8 cellular contexts compared by ENCODE assay signal in genomic region chr2:231199219-231199618, GRCh38. TPM values are rescaled to one million over a fixed set of nuclear protein-coding genes. Genes with fewer than 3 reads are reported as not detected.
DNase-seq lines count a peak whose midpoint lies in the region; ATAC-seq, FAIRE-seq and TF ChIP-seq lines count a peak whose summit lies in the region.

No MANE protein-coding gene starts in this region.

- H3K14ac ChIP-seq in H1 (ENCODE audit: insufficient read length) = no peak overlapping the region

- H3K56ac ChIP-seq in H1 (replicated peaks; ENCODE audit: insufficient read length, low read depth, low read length) = no peak overlapping the region

- H2BK20ac ChIP-seq in H1 (ENCODE audit: low read length) = no peak overlapping the region

- H3K4me3 ChIP-seq in CD8-positive, alpha-beta T cell (ENCODE audit: low read depth, low read length) = peak overlapping the region; percentile 98
- H3K4me3 ChIP-seq in H1 (ENCODE audit: extremely low read depth in 1 of 4, insufficient read depth in 2 of 4, low read depth in 3 of 4, low read length in 4 of 4) = peak overlapping the region; percentile 79 to 91 (median 88)
- peak overlapping the region; percentile 80 for H3K4me3 ChIP-seq in neuron (ENCODE audit: low read length)

- FAIRE-seq in H1 (lab: Jason Lieb, UNC) = no peak

- TF ChIP-seq EP300 in H1 (IDR thresholded peaks at IDR 0.05; ENCODE audit: borderline replicate concordance in 1 of 2, low read depth in 2 of 2, low read length in 2 of 2) = no peak

- H3K4me1 ChIP-seq in CD8-positive, alpha-beta T cell (ENCODE audit: insufficient read depth, low read length) = peaks cover 9% of the 10 kb centered on the region
- peaks cover 0 to 5% (median 2%) of the 10 kb centered on the region in 4 experiments; a peak in 3 of 7 replicates for H3K4me1 ChIP-seq in H1 (replicated peaks in 1 of 4; ENCODE audit: control insufficient read depth in 3 of 4, insufficient read depth in 4 of 4, low read length in 3 of 4)
- peaks cover 5% of the 10 kb centered on the region for H3K4me1 ChIP-seq in neuron (ENCODE audit: insufficient read depth, low read length)

- H4K8ac ChIP-seq in H1 (ENCODE audit: extremely low read depth, insufficient read depth, low read length) = no peak overlapping the region

- H3K4me2 ChIP-seq in H1 (ENCODE audit: insufficient read depth in 1 of 2, low read depth in 2 of 2, low read length in 2 of 2) = peak overlapping the region; percentile 80 to 88

- no peak overlapping the region for H3K27ac ChIP-seq in CD8-positive, alpha-beta T cell (ENCODE audit: low read depth, low read length)
- no peak overlapping the region for H3K27ac ChIP-seq in H1 (ENCODE audit: low read depth, low read length)

- H3K18ac ChIP-seq in H1 (ENCODE audit: extremely low read depth, low read length) = no peak overlapping the region; the same call in 1 of the 2 replicates

- H2AK5ac ChIP-seq in H1 (ENCODE audit: low read depth, low read length) = no peak overlapping the region

- no peaks in the 10 kb centered on the region for H3K9me3 Mint-ChIP-seq in CD8-positive, alpha-beta T cell

- no peak for DNase-seq in CD8-positive, alpha-beta T cell
- DNase-seq in NCI-H226 = peak; percentile 19
- DNase-seq in H1 (ENCODE audit: low read depth in 1 of 2, low spot score in 2 of 2) = no peak
- no peak for DNase-seq in sciatic nerve (ENCODE audit: low spot score)
- DNase-seq in Ammon's horn (ENCODE audit: low spot score) = no peak
- DNase-seq in UCSD-AML1 (lab: John Stamatoyannopoulos, UW; ENCODE audit: unreplicated experiment) = no peak
- no peak for DNase-seq in GDM1 (lab: John Stamatoyannopoulos, UW)

- peak overlapping the region in 3 of 4 experiments; percentile 42 to 62 (median 45); a peak in 6 of 7 replicates for H3K9ac ChIP-seq in H1 (replicated peaks in 1 of 4; ENCODE audit: extremely low read depth in 1 of 4, low read depth in 3 of 4, low read length in 3 of 4)

- peaks cover 0 to 9% of the 10 kb centered on the region in 2 experiments; a peak in 2 of 4 replicates for H3K79me2 ChIP-seq in H1 (ENCODE audit: control insufficient read depth in 1 of 2, insufficient read depth in 2 of 2, low read length in 2 of 2)

- peaks cover 5% of the 10 kb centered on the region for H3K23me2 ChIP-seq in H1 (ENCODE audit: low read depth, low read length)

- TF ChIP-seq POLR2A in H1 (IDR thresholded peaks at IDR 0.05; ENCODE audit: control extremely low read depth in 1 of 2, low read depth in 2 of 2, low read length in 2 of 2) = no peak

- no peak overlapping the region for H3K4ac ChIP-seq in H1 (replicated peaks; ENCODE audit: insufficient read length, low read depth, low read length)

- no peaks in the 10 kb centered on the region for H3K27me3 Mint-ChIP-seq in CD8-positive, alpha-beta T cell (ENCODE audit: low read depth)

- no peak overlapping the region for H3K23ac ChIP-seq in H1 (ENCODE audit: insufficient read length)

- no peaks in the 10 kb centered on the region for H4K20me1 ChIP-seq in H1 (replicated peaks in 1 of 2; ENCODE audit: control insufficient read depth in 1 of 2, insufficient read depth in 2 of 2, low read length in 2 of 2)

- peak overlapping the region; percentile 69; the same call in 1 of the 2 replicates for H2AFZ ChIP-seq in H1 (ENCODE audit: low read length)
- peak overlapping the region; percentile 60 for H2AFZ ChIP-seq in neuron (ENCODE audit: low read depth, low read length)

- H2BK15ac ChIP-seq in H1 (ENCODE audit: low read length) = no peak overlapping the region

- peaks cover 9% of the 10 kb centered on the region; the same call in 1 of the 2 replicates for H3K79me1 ChIP-seq in H1 (ENCODE audit: low read depth, low read length)

- H3K27ac Mint-ChIP-seq in CD8-positive, alpha-beta T cell = peak overlapping the region; percentile 49

- peak overlapping the region; percentile 84 for H3K4me3 Mint-ChIP-seq in CD8-positive, alpha-beta T cell

- no peak overlapping the region for H2BK120ac ChIP-seq in H1 (replicated peaks; ENCODE audit: low read depth, low read length)

- POLR2A ChIA-PET in CD8-positive, alpha-beta T cell (lab: Charles Lee) = no interaction called here
- POLR2A ChIA-PET in H1 (lab: Charles Lee; ENCODE audit: partially characterized antibody) = interaction anchor here (0.6 to 1.6 kb wide), 6 partner anchors 23 to 265 kb away, joined by 3 to 5 read pairs (median 4); partner anchors contain the start of gene NCL

- H2BK12ac ChIP-seq in H1 (ENCODE audit: low read depth, low read length) = no peak overlapping the region

- no peaks in the 10 kb centered on the region for H3K27me3 ChIP-seq in CD8-positive, alpha-beta T cell (ENCODE audit: insufficient read depth, low read length)
- no peaks in the 10 kb centered on the region for H3K27me3 ChIP-seq in H1 (replicated peaks in 1 of 4; ENCODE audit: control insufficient read depth in 3 of 4, extremely low read depth in 1 of 4, insufficient read depth in 3 of 4, low read length in 3 of 4)
- no peaks in the 10 kb centered on the region for H3K27me3 ChIP-seq in neuron (ENCODE audit: insufficient read depth, low read length)

- peaks cover 2% of the 10 kb centered on the region for H3K36me3 Mint-ChIP-seq in CD8-positive, alpha-beta T cell

- no peaks in the 10 kb centered on the region for H3K36me3 ChIP-seq in CD8-positive, alpha-beta T cell (ENCODE audit: insufficient read depth, low read length)
- H3K36me3 ChIP-seq in H1 (ENCODE audit: control insufficient read depth in 2 of 4, insufficient read depth in 4 of 4, low read length in 3 of 4) (peaks cover 0 to 4% (median 0%) of the 10 kb centered on the region in 4 experiments; a peak in 2 of 8 replicates), neuron (ENCODE audit: insufficient read depth, low read length) (peaks cover 8% of the 10 kb centered on the region)

- TF ChIP-seq RAD21 in H1 (IDR thresholded peaks at IDR 0.05 in 1 of 2, conservative IDR thresholded peaks at IDR 0.05 in 1 of 2; ENCODE audit: low read depth in 2 of 2, low read length in 2 of 2) = no peak

- no peak overlapping the region for H4K91ac ChIP-seq in H1 (replicated peaks; ENCODE audit: insufficient read length, low read length)

- no peak for TF ChIP-seq CTCF in CD8-positive, alpha-beta T cell (IDR thresholded peaks at IDR 0.05)
- no peak for TF ChIP-seq CTCF in H1 (IDR thresholded peaks at IDR 0.05; ENCODE audit: control extremely low read depth in 1 of 3, insufficient read depth in 1 of 3, low read depth in 1 of 3, low read length in 3 of 3)

- ATAC-seq in CD8-positive, alpha-beta T cell = no peak
- no peak for ATAC-seq in sciatic nerve

- H2BK5ac ChIP-seq in H1 (ENCODE audit: low read depth, low read length) = no peak overlapping the region

- WGBS in H1 (ENCODE audit: extremely low coverage in 1 of 2, insufficient coverage in 1 of 2, insufficient read length in 1 of 2, insufficient replicate concordance in 2 of 2, low coverage in 1 of 2, low lambda C conversion rate in 2 of 2, missing lambda C conversion rate in 1 of 2), 2 experiments = 68% methylated on average over 5 of the region's 5 CpGs; no CpG with 5 or more reads in 1 of the 2 experiments

- H3K4me1 Mint-ChIP-seq in CD8-positive, alpha-beta T cell (ENCODE audit: low read depth) = peaks cover 14% of the 10 kb centered on the region

- no peaks in the 10 kb centered on the region for H3K9me3 ChIP-seq in CD8-positive, alpha-beta T cell (ENCODE audit: low read length)
- H3K9me3 ChIP-seq in H1 (ENCODE audit: insufficient read depth in 2 of 2, low read depth in 1 of 2, low read length in 1 of 2) (peaks cover 2 to 3% of the 10 kb centered on the region in 2 experiments; a peak in 1 of 4 replicates), neuron (ENCODE audit: low read length) (peaks cover 3% of the 10 kb centered on the region)

- CTCF ChIA-PET in CD8-positive, alpha-beta T cell (lab: Charles Lee) = no interaction called here
- CTCF ChIA-PET in H1 (lab: Charles Lee; ENCODE audit: partially characterized antibody) = no interaction called here

- H4K5ac ChIP-seq in H1 (ENCODE audit: insufficient read length, low read depth, low read length) = no peak overlapping the region

- intact Hi-C loops in CD8-positive, alpha-beta T cell (cut with DNase I, micrococcal nuclease) = loop anchor here in 1 of 2 experiments (5.0 kb wide), 1 partner anchor 583 kb away; the partner anchor contains the start of gene PDE6D
- intact Hi-C loops in sciatic nerve (cut with DNase I) = no loop called here

TF ChIP-seq in H1, 55 proteins besides CTCF, POLR2A, EP300 and RAD21 (continues in another document):
- TF ChIP-seq MAFK (IDR thresholded peaks at IDR 0.05; ENCODE audit: low read depth, low read length) = no peak
- TF ChIP-seq, protein P1, sequence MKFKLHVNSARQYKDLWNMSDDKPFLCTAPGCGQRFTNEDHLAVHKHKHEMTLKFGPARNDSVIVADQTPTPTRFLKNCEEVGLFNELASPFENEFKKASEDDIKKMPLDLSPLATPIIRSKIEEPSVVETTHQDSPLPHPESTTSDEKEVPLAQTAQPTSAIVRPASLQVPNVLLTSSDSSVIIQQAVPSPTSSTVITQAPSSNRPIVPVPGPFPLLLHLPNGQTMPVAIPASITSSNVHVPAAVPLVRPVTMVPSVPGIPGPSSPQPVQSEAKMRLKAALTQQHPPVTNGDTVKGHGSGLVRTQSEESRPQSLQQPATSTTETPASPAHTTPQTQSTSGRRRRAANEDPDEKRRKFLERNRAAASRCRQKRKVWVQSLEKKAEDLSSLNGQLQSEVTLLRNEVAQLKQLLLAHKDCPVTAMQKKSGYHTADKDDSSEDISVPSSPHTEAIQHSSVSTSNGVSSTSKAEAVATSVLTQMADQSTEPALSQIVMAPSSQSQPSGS (IDR thresholded peaks at IDR 0.05; ENCODE audit: low read length) = no peak
- no peak for TF ChIP-seq RBBP5 (IDR thresholded peaks at IDR 0.05; ENCODE audit: borderline replicate concordance, low read depth, low read length)
- TF ChIP-seq HDAC6 (IDR thresholded peaks at IDR 0.05; ENCODE audit: low read depth, low read length) = no peak
- TF ChIP-seq KDM5A (IDR thresholded peaks at IDR 0.05; ENCODE audit: low read length) = no peak
- TF ChIP-seq SRF (IDR thresholded peaks at IDR 0.05; ENCODE audit: low read depth, low read length) = no peak
- no peak for TF ChIP-seq YY1 (IDR thresholded peaks at IDR 0.05; ENCODE audit: low read depth, low read length)
- no peak for TF ChIP-seq TBP (IDR thresholded peaks at IDR 0.05; ENCODE audit: low read depth, low read length)
- TF ChIP-seq CTBP2 (IDR thresholded peaks at IDR 0.05; ENCODE audit: borderline replicate concordance, insufficient read depth, insufficient read length, low read length) = no peak

RNA-seq across cellular contexts. Expression of gene ARMC9, which starts 0.8 kb away (rescaled TPM):
- 1 to 10 TPM; 1.2 to 1.4 TPM for total RNA-seq in CD8-positive, alpha-beta T cell
- total RNA-seq in H1 (2021; fragmentation: NEBNext Ultra II Directional; extraction: Animal tissue kit (Norgen Biotek cat#: 25700)) = 33.0 and 36.1 TPM in 2 replicates
- 17.6 and 23.2 TPM in 2 replicates for polyA plus RNA-seq in H1 (2011; rRNA removed)
- polyA plus RNA-seq in H1 (2011; cell fraction: cytosol; rRNA removed) = 33.4 TPM
- 36.4 TPM for polyA plus RNA-seq in H1 (2011; cell fraction: nucleus; rRNA removed)
- 21.9 to 31.6 TPM (median 26.4 TPM) in 4 replicates for polyA plus RNA-seq in H1 (2012, experiment 1 of 2)
- polyA plus RNA-seq in H1 (2012, experiment 2 of 2) = 10.4 TPM
- 18.3 TPM for polyA plus RNA-seq in H1 (2013, experiment 1 of 2)
- 18.4 TPM for polyA plus RNA-seq in H1 (2013, experiment 2 of 2)
- 65.7 and 72.1 TPM in 2 replicates for polyA minus RNA-seq in H1 (2011; rRNA and poly(A)+ RNA removed)
- polyA minus RNA-seq in H1 (2011; cell fraction: cytosol; rRNA and poly(A)+ RNA removed) = 23.5 TPM
- 48.2 TPM for polyA minus RNA-seq in H1 (2011; cell fraction: nucleus; rRNA and poly(A)+ RNA removed)
- 15.4 TPM for total RNA-seq in sciatic nerve
